Comparison of ENCODE assay signal across 14 cellular contexts in genomic region chr12:9319044-9319841, GRCh38.
A peak's percentile ranks its signal among the peaks of the same experiment; 100 is the strongest.
DNase-seq lines count a peak whose midpoint lies in the region; ATAC-seq and TF ChIP-seq lines count a peak whose summit lies in the region.
"Had no signal": no experiment of that assay in that cellular context is flagged by ENCODE, and none has a peak within 500 bp of the region (broad histone marks: within the 10 kb centered on the region; RNA-seq: fewer than 3 reads in every experiment).

No MANE protein-coding gene starts in this region.

- H3K36me3 Mint-ChIP-seq in activated T-cell treated with anti-CD3 and anti-CD28 coated beads, Interleukin-2, amount 50 U/mL, for 72 hours (ENCODE audit: insufficient read depth in 2 of 2) = no peaks in the 10 kb centered on the region
- no peaks in the 10 kb centered on the region for H3K36me3 Mint-ChIP-seq in activated CD4-positive, alpha-beta memory T cell treated with anti-CD3 and anti-CD28 coated beads, Interleukin-2, amount 10 ng/mL, durations not matched to agents 7 days and 5 days (ENCODE audit: low read depth)

- TF ChIP-seq CTCF in spleen (IDR thresholded peaks at IDR 0.05 in 8 of 11, conservative IDR thresholded peaks at IDR 0.05 in 3 of 11) = peak in 7 of 11 experiments; percentile 4 to 32 (median 22)

- ATAC-seq in activated T-cell treated with anti-CD3 and anti-CD28 coated beads, Interleukin-2, amount 50 U/mL, for 72 hours (replicated peaks in 1 of 2) = peak; percentile 45 to 59
- ATAC-seq in HG03432 (IDR thresholded peaks at IDR 0.05; ENCODE audit: unreplicated experiment) = peak; percentile 29

- WGBS in spleen, 5 donors = 60 to 79% (median 62%) methylated on average over 8 of the region's 8 CpGs

- CTCF ChIA-PET in activated CD4-positive, alpha-beta memory T cell treated with anti-CD3 and anti-CD28 coated beads, Interleukin-2, amount 10 ng/mL, durations not matched to agents 7 days and 5 days (lab: Charles Lee) = no interaction called here

- no peak overlapping the region for H3K4me3 ChIP-seq in spleen

- no peaks in the 10 kb centered on the region for H3K4me1 Mint-ChIP-seq in activated T-cell treated with anti-CD3 and anti-CD28 coated beads, Interleukin-2, amount 50 U/mL, for 72 hours (ENCODE audit: low read depth)
- no peaks in the 10 kb centered on the region for H3K4me1 Mint-ChIP-seq in activated CD4-positive, alpha-beta memory T cell treated with anti-CD3 and anti-CD28 coated beads, Interleukin-2, amount 10 ng/mL, durations not matched to agents 7 days and 5 days

- H3K4me1 ChIP-seq in spleen = peaks cover 0 to 11% (median 0%) of the 10 kb centered on the region in 6 donors

- no peaks in the 10 kb centered on the region for H3K9me3 ChIP-seq in spleen

- H3K9me3 Mint-ChIP-seq in activated T-cell treated with anti-CD3 and anti-CD28 coated beads, Interleukin-2, amount 50 U/mL, for 72 hours = no peaks in the 10 kb centered on the region
- no peaks in the 10 kb centered on the region for H3K9me3 Mint-ChIP-seq in activated CD4-positive, alpha-beta memory T cell treated with anti-CD3 and anti-CD28 coated beads, Interleukin-2, amount 10 ng/mL, durations not matched to agents 7 days and 5 days
- H3K9me3 Mint-ChIP-seq: HFFc6, neural crest cell had no signal

- no peaks in the 10 kb centered on the region for H3K27me3 ChIP-seq in spleen (replicated peaks in 1 of 7)

- DNase-seq in activated T-cell treated with anti-CD3 and anti-CD28 coated beads, Interleukin-2, amount 50 U/mL, for 72 hours = no peak
- DNase-seq in activated T-cell treated with anti-CD3 and anti-CD28 coated beads, Interleukin-2, amount 50 U/mL, for 1 hour = no peak
- DNase-seq in dermis blood vessel endothelial cell (peak; percentile 36), spleen (no peak), activated gamma-delta T cell treated with Interleukin-2 at 50 U/mL for 16 hours (no peak), posterior cingulate gyrus (no peak)
- no peak for DNase-seq in activated CD4-positive, alpha-beta memory T cell treated with anti-CD3 and anti-CD28 coated beads, Interleukin-2, amount 10 ng/mL, durations not matched to agents 7 days and 5 days
- DNase-seq: aorta, HFFc6, islet precursor cell, NCI-H1092 treated with DMSO at 0.1 percent for 48 hours, NCI-H524 treated with DMSO at 0.1 percent for 48 hours had no signal

- intact Hi-C loops in spleen (cut with DNase I; ENCODE audit: low total_unique reads) (no loop called here), posterior cingulate gyrus (cut with DNase I) (no loop called here)

- H3K27ac ChIP-seq in spleen = no peak overlapping the region

- H3K36me3 ChIP-seq in spleen = no peaks in the 10 kb centered on the region

- POLR2A ChIA-PET in activated CD4-positive, alpha-beta memory T cell treated with anti-CD3 and anti-CD28 coated beads, Interleukin-2, amount 10 ng/mL, durations not matched to agents 7 days and 5 days (lab: Charles Lee) = no interaction called here

- H3K27ac Mint-ChIP-seq in activated T-cell treated with anti-CD3 and anti-CD28 coated beads, Interleukin-2, amount 50 U/mL, for 72 hours = no peak overlapping the region
- H3K27ac Mint-ChIP-seq in activated CD4-positive, alpha-beta memory T cell treated with anti-CD3 and anti-CD28 coated beads, Interleukin-2, amount 10 ng/mL, durations not matched to agents 7 days and 5 days = no peak overlapping the region
- H3K27ac Mint-ChIP-seq: HFFc6 had no signal

- no peak for TF ChIP-seq POLR2A in spleen (IDR thresholded peaks at IDR 0.05)

- no peak overlapping the region for H3K4me3 Mint-ChIP-seq in activated T-cell treated with anti-CD3 and anti-CD28 coated beads, Interleukin-2, amount 50 U/mL, for 72 hours
- no peak overlapping the region for H3K4me3 Mint-ChIP-seq in activated CD4-positive, alpha-beta memory T cell treated with anti-CD3 and anti-CD28 coated beads, Interleukin-2, amount 10 ng/mL, durations not matched to agents 7 days and 5 days
- H3K4me3 Mint-ChIP-seq: HFFc6, neural crest cell had no signal

- no peaks in the 10 kb centered on the region for H3K27me3 Mint-ChIP-seq in activated T-cell treated with anti-CD3 and anti-CD28 coated beads, Interleukin-2, amount 50 U/mL, for 72 hours (ENCODE audit: low read depth)
- no peaks in the 10 kb centered on the region for H3K27me3 Mint-ChIP-seq in activated CD4-positive, alpha-beta memory T cell treated with anti-CD3 and anti-CD28 coated beads, Interleukin-2, amount 10 ng/mL, durations not matched to agents 7 days and 5 days
